ENCODE assay signal across 15 cellular contexts in genomic region chr12:79911889-79912656, GRCh38. TPM values are rescaled to one million over a fixed set of nuclear protein-coding genes. Genes with fewer than 3 reads are reported as not detected.
DNase-seq lines count a peak whose midpoint lies in the region; ATAC-seq, FAIRE-seq and TF ChIP-seq lines count a peak whose summit lies in the region.
"Had no signal": no experiment of that assay in that cellular context is flagged by ENCODE, and none has a peak within 500 bp of the region (broad histone marks: within the 10 kb centered on the region; RNA-seq: fewer than 3 reads in every experiment).

No MANE protein-coding gene starts in this region.

- H2AFZ ChIP-seq in GM23248: no peak overlapping the region
- no peak overlapping the region for H2AFZ ChIP-seq in astrocyte (ENCODE audit: low read depth, low read length)
- no peak overlapping the region for H2AFZ ChIP-seq in HepG2 (ENCODE audit: low read length)
- H2AFZ ChIP-seq: PC-9 had no signal

- H3K27ac ChIP-seq in CD4-positive, alpha-beta T cell (ENCODE audit: low read depth, low read length): no peak overlapping the region
- no peak overlapping the region for H3K27ac ChIP-seq in GM23248
- H3K27ac ChIP-seq in astrocyte (ENCODE audit: low read depth, low read length): no peak overlapping the region
- H3K27ac ChIP-seq in HepG2 (ENCODE audit: extremely low read length, insufficient read depth, low read length): peak overlapping the region; percentile 19
- H3K27ac ChIP-seq in SJCRH30: no peak overlapping the region
- H3K27ac ChIP-seq: HL-60, PC-9 had no signal

- no peak for TF ChIP-seq EP300 in HepG2 (IDR thresholded peaks at IDR 0.05; ENCODE audit: low read depth in 2 of 2, low read length in 2 of 2)
- TF ChIP-seq EP300 in HepG2 (CRISPR knock-in tag; IDR thresholded peaks at IDR 0.05; ENCODE audit: borderline replicate concordance): no peak

- H3K79me2 ChIP-seq in GM23248 (ENCODE audit: insufficient read depth): peaks cover 100% of the 10 kb centered on the region
- H3K79me2 ChIP-seq in astrocyte (ENCODE audit: insufficient read depth, low read length): peaks cover 99% of the 10 kb centered on the region
- H3K79me2 ChIP-seq in HepG2 (ENCODE audit: insufficient read depth, low read length): peaks cover 84% of the 10 kb centered on the region

- no peaks in the 10 kb centered on the region for H3K27me3 ChIP-seq in CD4-positive, alpha-beta T cell (ENCODE audit: control insufficient read depth, insufficient read depth, low read length)
- H3K27me3 ChIP-seq in GM23248 (replicated peaks; ENCODE audit: insufficient read depth) (no peaks in the 10 kb centered on the region), astrocyte (ENCODE audit: insufficient read depth, low read length) (no peaks in the 10 kb centered on the region), HepG2 (ENCODE audit: control insufficient read depth in 1 of 2, insufficient read depth in 2 of 2, low read length in 2 of 2) (no peaks in the 10 kb centered on the region), SJCRH30 (no peaks in the 10 kb centered on the region), H7 (ENCODE audit: control insufficient read depth, insufficient read depth, low read length) (no peaks in the 10 kb centered on the region)

- H3K4me1 ChIP-seq in GM23248 (ENCODE audit: insufficient read depth) (peaks cover 51% of the 10 kb centered on the region), astrocyte (ENCODE audit: insufficient read depth, low read length) (peaks cover 4% of the 10 kb centered on the region), HepG2 (ENCODE audit: insufficient read depth, low read length) (peaks cover 26% of the 10 kb centered on the region), SJCRH30 (no peaks in the 10 kb centered on the region)

- H3K27me3 Mint-ChIP-seq in CD4-positive, alpha-beta T cell: no peaks in the 10 kb centered on the region
- H3K27me3 Mint-ChIP-seq in astrocyte (ENCODE audit: low read depth, unreplicated experiment): no peaks in the 10 kb centered on the region
- H3K27me3 Mint-ChIP-seq: activated naive CD4-positive, alpha-beta T cell treated with anti-CD3 and anti-CD28 coated beads, Interleukin-2, amount 10 ng/mL, durations not matched to agents 7 days and 5 days had no signal

- no peaks in the 10 kb centered on the region for H3K9me3 Mint-ChIP-seq in CD4-positive, alpha-beta T cell
- no peaks in the 10 kb centered on the region for H3K9me3 Mint-ChIP-seq in astrocyte (ENCODE audit: unreplicated experiment)
- H3K9me3 Mint-ChIP-seq: activated naive CD4-positive, alpha-beta T cell treated with anti-CD3 and anti-CD28 coated beads, Interleukin-2, amount 10 ng/mL, durations not matched to agents 7 days and 5 days had no signal

- no peaks in the 10 kb centered on the region for H3K36me3 ChIP-seq in GM23248 (ENCODE audit: low read depth)
- no peaks in the 10 kb centered on the region for H3K36me3 ChIP-seq in astrocyte (ENCODE audit: insufficient read depth, low read length)
- no peaks in the 10 kb centered on the region for H3K36me3 ChIP-seq in HepG2 (replicated peaks in 1 of 2; ENCODE audit: control insufficient read depth in 1 of 2, insufficient read depth in 2 of 2, low read length in 2 of 2)
- no peaks in the 10 kb centered on the region for H3K36me3 ChIP-seq in SJCRH30
- H3K36me3 ChIP-seq in H7 (replicated peaks; ENCODE audit: control insufficient read depth, insufficient read depth, low read length): no peaks in the 10 kb centered on the region
- H3K36me3 ChIP-seq: HAP-1 had no signal

- H3K36me3 Mint-ChIP-seq in CD4-positive, alpha-beta T cell (ENCODE audit: low read depth): peaks cover 10% of the 10 kb centered on the region
- no peaks in the 10 kb centered on the region for H3K36me3 Mint-ChIP-seq in astrocyte (ENCODE audit: low read depth, unreplicated experiment)

- H3K9ac ChIP-seq in GM23248 (no peak overlapping the region), astrocyte (ENCODE audit: low read length) (no peak overlapping the region), HepG2 (ENCODE audit: insufficient read depth, low read depth, low read length) (no peak overlapping the region)

- peak overlapping the region; percentile 1 for H3K27ac Mint-ChIP-seq in CD4-positive, alpha-beta T cell
- H3K27ac Mint-ChIP-seq in astrocyte (ENCODE audit: unreplicated experiment): peak overlapping the region; percentile 1
- H3K27ac Mint-ChIP-seq: activated naive CD4-positive, alpha-beta T cell treated with anti-CD3 and anti-CD28 coated beads, Interleukin-2, amount 10 ng/mL, durations not matched to agents 7 days and 5 days had no signal

- no peak for TF ChIP-seq POLR2A in HepG2 (IDR thresholded peaks at IDR 0.05; ENCODE audit: insufficient read depth in 1 of 2, low read depth in 2 of 2, low read length in 2 of 2)

- H3K9me2 ChIP-seq in GM23248 (ENCODE audit: insufficient read depth): no peaks in the 10 kb centered on the region

- FAIRE-seq in astrocyte (lab: Jason Lieb, UNC) (no peak), HepG2 (lab: Jason Lieb, UNC) (no peak)

- no peak for ATAC-seq in CD4-positive, alpha-beta T cell (ENCODE audit: poor library complexity)
- peak; percentile 39; the same call in 1 of the 3 replicates for ATAC-seq in HepG2

- intact Hi-C loops in CD4-positive, alpha-beta T cell (cut with DNase I, micrococcal nuclease): no loop called here
- intact Hi-C loops in HepG2 (cut with micrococcal nuclease; ENCODE audit: unreplicated experiment): no loop called here

- H3K4me3 ChIP-seq in GM23248 (no peak overlapping the region), astrocyte (ENCODE audit: insufficient read depth, low read depth, low read length) (no peak overlapping the region), HepG2 (replicated peaks in 1 of 3; ENCODE audit: insufficient read depth in 1 of 3, low read depth in 2 of 3, low read length in 3 of 3) (no peak overlapping the region), SJCRH30 (no peak overlapping the region), H7 (ENCODE audit: insufficient read depth, low read depth, low read length) (no peak overlapping the region)
- H3K4me3 ChIP-seq: HAP-1, lung, PC-9 had no signal

- TF ChIP-seq RAD21 in HepG2 (CRISPR knock-in tag; IDR thresholded peaks at IDR 0.05): no peak

- TF ChIP-seq CTCF in CD4-positive, alpha-beta T cell (IDR thresholded peaks at IDR 0.05): no peak
- TF ChIP-seq CTCF in astrocyte (IDR thresholded peaks at IDR 0.05; ENCODE audit: insufficient read depth, low read depth, low read length): no peak
- TF ChIP-seq CTCF in HepG2 (CRISPR knock-in tag; IDR thresholded peaks at IDR 0.05): no peak

- H3K4me2 ChIP-seq in GM23248 (ENCODE audit: unreplicated experiment): no peak overlapping the region
- H3K4me2 ChIP-seq in astrocyte (ENCODE audit: low read length): peak overlapping the region; percentile 31
- no peak overlapping the region for H3K4me2 ChIP-seq in HepG2 (ENCODE audit: low read depth, low read length)
- H3K4me2 ChIP-seq: PC-9 had no signal

- H3K9me3 ChIP-seq in CD4-positive, alpha-beta T cell (ENCODE audit: control insufficient read depth, low read length): no peaks in the 10 kb centered on the region
- no peaks in the 10 kb centered on the region for H3K9me3 ChIP-seq in GM23248 (ENCODE audit: low read depth)
- H3K9me3 ChIP-seq in astrocyte (ENCODE audit: insufficient read depth, low read depth, low read length): no peaks in the 10 kb centered on the region
- H3K9me3 ChIP-seq in HepG2 (ENCODE audit: low read length): no peaks in the 10 kb centered on the region
- H3K9me3 ChIP-seq in SJCRH30 (replicated peaks): no peaks in the 10 kb centered on the region
- H3K9me3 ChIP-seq: HAP-1 had no signal

- H4K20me1 ChIP-seq in GM23248 (ENCODE audit: insufficient read depth) (peaks cover 32% of the 10 kb centered on the region), astrocyte (ENCODE audit: insufficient read depth, low read length) (peaks cover 83% of the 10 kb centered on the region), HepG2 (ENCODE audit: insufficient read depth, low read length) (0 out of 2 replicates have a peak, but pooled peaks cover 13% of the 10 kb centered on the region)

- no peak for DNase-seq in CD4-positive, alpha-beta T cell
- DNase-seq in GM23248: peak; percentile 42
- DNase-seq in astrocyte (ENCODE audit: low read depth): peak; percentile 54
- DNase-seq in HepG2 (ENCODE audit: low spot score): no peak
- DNase-seq in SJCRH30: no peak
- DNase-seq in amniotic stem cell (lab: John Stamatoyannopoulos, UW): no peak
- no peak for DNase-seq in H7
- no peak for DNase-seq in GM19240 (ENCODE audit: insufficient read length, low spot score)
- DNase-seq: activated naive CD4-positive, alpha-beta T cell treated with anti-CD3 and anti-CD28 coated beads, Interleukin-2, amount 10 ng/mL, durations not matched to agents 7 days and 5 days; COR-L47; NCI-H1436; PC-9 had no signal

- WGBS in GM23248 (ENCODE audit: low coverage in 1 of 2, low lambda C conversion rate in 2 of 2, missing lambda C conversion rate in 2 of 2), 2 experiments: 88 to 89% methylated on average over 6 of the region's 6 CpGs
- 85% methylated on average over 6 of the region's 6 CpGs for WGBS in HepG2 (ENCODE audit: low lambda C conversion rate)

- CTCF ChIA-PET in CD4-positive, alpha-beta T cell (lab: Charles Lee): no interaction called here
- CTCF ChIA-PET in HepG2 (lab: Yijun Ruan, JAX; ENCODE audit: low intra/inter-chr PET ratio, low total read pairs): no interaction called here

- H3K4me3 Mint-ChIP-seq in CD4-positive, alpha-beta T cell: no peak overlapping the region
- no peak overlapping the region for H3K4me3 Mint-ChIP-seq in astrocyte (ENCODE audit: unreplicated experiment)
- H3K4me3 Mint-ChIP-seq: activated naive CD4-positive, alpha-beta T cell treated with anti-CD3 and anti-CD28 coated beads, Interleukin-2, amount 10 ng/mL, durations not matched to agents 7 days and 5 days had no signal

- H3K4me1 Mint-ChIP-seq in CD4-positive, alpha-beta T cell (ENCODE audit: low read depth): peaks cover 66% of the 10 kb centered on the region
- H3K4me1 Mint-ChIP-seq in astrocyte (ENCODE audit: low read depth, unreplicated experiment): peaks cover 34% of the 10 kb centered on the region

- BruUV-seq in HepG2 (replicated peaks; lab: Mats Ljungman, UMichigan): no TSS peak

- in situ Hi-C loops in GM23248 (cut with MboI): no loop called here
- in situ Hi-C loops in HepG2 (cut with HindIII; ENCODE audit: extremely low pct_ligation_motif_present, low pct_unique_long_range_greater_than_20kb): no loop called here

- peaks cover 4% of the 10 kb centered on the region; the same call in 1 of the 2 replicates for H3F3A ChIP-seq in GM23248 (ENCODE audit: insufficient read depth)

- POLR2A ChIA-PET in CD4-positive, alpha-beta T cell (lab: Charles Lee): no interaction called here
- POLR2A ChIA-PET in HepG2 (lab: Yijun Ruan, JAX): no interaction called here

RNA-seq across cellular contexts. Expression of gene PPP1R12A, which starts 22.8 kb away (rescaled TPM):
- total RNA-seq in CD4-positive, alpha-beta T cell: 10 to 100 TPM; 65.6 to 76.4 TPM
- 88.8 and 91.1 TPM in 2 replicates for total RNA-seq in GM23248 (2014; rRNA removed; shearing (Covaris generic))
- 129 and 144 TPM in 2 replicates for polyA plus RNA-seq in GM23248 (2016; fragmentation: Nextera tagmentation; extraction: Ambion mirVana)
- total RNA-seq in astrocyte: 113 and 115 TPM in 2 replicates
- 38.1 and 50.0 TPM in 2 replicates for total RNA-seq in HepG2 (2016; rRNA removed; fragmentation: Illumina TruSeq; extraction: Trizol)
- total RNA-seq in HepG2 (2016; cell fraction: cytosol; rRNA removed; fragmentation: Illumina TruSeq; extraction: Trizol; ENCODE audit: low read depth): 9.5 and 9.7 TPM in 2 replicates
- 34.3 and 46.1 TPM in 2 replicates for total RNA-seq in HepG2 (2016; cell fraction: insoluble cytoplasmic fraction; rRNA removed; fragmentation: Illumina TruSeq; extraction: Trizol)
- 9.0 and 11.0 TPM in 2 replicates for total RNA-seq in HepG2 (2016; cell fraction: membrane; rRNA removed; fragmentation: Illumina TruSeq; extraction: Trizol)
- total RNA-seq in HepG2 (2016; cell fraction: nucleus; rRNA removed; fragmentation: Illumina TruSeq; extraction: Trizol): 71.8 and 85.6 TPM in 2 replicates
- 15.2 and 23.8 TPM in 2 replicates for polyA plus RNA-seq in HepG2 (2011; rRNA removed)
- 5.3 and 7.6 TPM in 2 replicates for polyA plus RNA-seq in HepG2 (2011; cell fraction: cytosol; rRNA removed)
- 20.0 and 20.9 TPM in 2 replicates for polyA plus RNA-seq in HepG2 (2011; cell fraction: nucleus; rRNA removed)
- 14.8 and 21.7 TPM in 2 replicates for polyA plus RNA-seq in HepG2 (2012)
- polyA plus RNA-seq in HepG2 (2016; cell fraction: cytosol; fragmentation: Illumina TruSeq; extraction: Trizol; ENCODE audit: low read depth): 0.25 and 0.49 TPM in 2 replicates
- polyA plus RNA-seq in HepG2 (2016; cell fraction: insoluble cytoplasmic fraction; fragmentation: Illumina TruSeq; extraction: Trizol; ENCODE audit: low read depth): 13.4 and 14.7 TPM in 2 replicates
- polyA plus RNA-seq in HepG2 (2016; cell fraction: membrane; fragmentation: Illumina TruSeq; extraction: Trizol; ENCODE audit: low read depth): 1.1 and 1.3 TPM in 2 replicates
- 32.1 and 35.6 TPM in 2 replicates for polyA plus RNA-seq in HepG2 (2016; cell fraction: nucleus; fragmentation: Illumina TruSeq; extraction: Trizol; ENCODE audit: insufficient read depth, low read depth)
- 46.9 and 51.1 TPM in 2 replicates for polyA minus RNA-seq in HepG2 (2011; rRNA and poly(A)+ RNA removed; ENCODE audit: low replicate concordance)
- 32.1 and 37.0 TPM in 2 replicates for polyA minus RNA-seq in HepG2 (2011; cell fraction: cytosol; rRNA and poly(A)+ RNA removed)
- polyA minus RNA-seq in HepG2 (2011; cell fraction: nucleus; rRNA and poly(A)+ RNA removed): 148 and 194 TPM in 2 replicates
- 77.5 and 98.3 TPM in 2 replicates for total RNA-seq in SJCRH30 (2014; rRNA removed; shearing (Covaris generic))
- 39.7 and 58.7 TPM in 2 replicates for total RNA-seq in H7 (2014; rRNA removed; shearing (Covaris generic))

Comparison
In these comparisons a context has a peak if more than half of its experiments do, and no peak if none do; other contexts are left out.
1. DNase-seq: peak in GM23248 (single experiment) and astrocyte (single experiment); none in CD4-positive, alpha-beta T cell (0 of 10), HepG2 (single experiment), SJCRH30 (0 of 2), amniotic stem cell (single experiment), H7 (single experiment) and GM19240 (single experiment).